8 cellular contexts compared by ENCODE assay signal in genomic region chr1:44354268-44354839, GRCh38. TPM values are rescaled to one million over a fixed set of nuclear protein-coding genes. Genes with fewer than 3 reads are reported as not detected.
DNase-seq lines count a peak whose midpoint lies in the region; ATAC-seq and TF ChIP-seq lines count a peak whose summit lies in the region.

No MANE protein-coding gene starts in this region.

- H3K4me3 Mint-ChIP-seq in naive thymus-derived CD4-positive, alpha-beta T cell = peak overlapping the region; percentile 83 to 96 (median 91)

- H3K4me2 ChIP-seq in BLaER1 = peak overlapping the region; percentile 92
- peak overlapping the region; percentile 70 for H3K4me2 ChIP-seq in Karpas-422 (ENCODE audit: low read depth, low read length, poor library complexity, severe bottlenecking)

- H3K36me3 Mint-ChIP-seq in naive thymus-derived CD4-positive, alpha-beta T cell = peaks cover 0 to 14% (median 0%) of the 10 kb centered on the region in 5 donors

- ATAC-seq in naive thymus-derived CD4-positive, alpha-beta T cell = no peak
- ATAC-seq in GM21737 (IDR thresholded peaks at IDR 0.05; ENCODE audit: unreplicated experiment) (no peak), HG02973 (IDR thresholded peaks at IDR 0.05; ENCODE audit: unreplicated experiment) (no peak)

- peaks cover 15 to 56% (median 52%) of the 10 kb centered on the region in 7 donors for H3K4me1 Mint-ChIP-seq in naive thymus-derived CD4-positive, alpha-beta T cell

- H2AFZ ChIP-seq in Karpas-422 (ENCODE audit: low read length) = no peak overlapping the region

- H3K27ac Mint-ChIP-seq in naive thymus-derived CD4-positive, alpha-beta T cell = peak overlapping the region; percentile 72 to 93 (median 86)

- POLR2A ChIA-PET in naive thymus-derived CD4-positive, alpha-beta T cell (lab: Charles Lee) = no interaction called here

- no peaks in the 10 kb centered on the region for H3K9me3 Mint-ChIP-seq in naive thymus-derived CD4-positive, alpha-beta T cell

- H3K27me3 Mint-ChIP-seq in naive thymus-derived CD4-positive, alpha-beta T cell = no peaks in the 10 kb centered on the region

- H3K9me2 ChIP-seq in Karpas-422 (replicated peaks; ENCODE audit: insufficient read depth, low read length) = no peaks in the 10 kb centered on the region

- DNase-seq in Karpas-422 (peak; percentile 55), choroid plexus epithelial cell (ENCODE audit: low read depth) (peak; percentile 43), glomerular visceral epithelial cell (ENCODE audit: extremely low spot score) (no peak)
- peak in 1 of 9 donors; percentile 2 for DNase-seq in naive thymus-derived CD4-positive, alpha-beta T cell
- no peak for DNase-seq in stimulated activated CD4-positive, alpha-beta T cell treated with anti-CD3 and anti-CD28 coated beads, Interleukin-12 subunit alpha, Interleukin-12 subunit beta, amount 100 ng/mL, for 4 hours

- H3K4me1 ChIP-seq in BLaER1 (peaks cover 20% of the 10 kb centered on the region), Karpas-422 (ENCODE audit: low read length) (peaks cover 22% of the 10 kb centered on the region)
- peaks cover 11 to 12% of the 10 kb centered on the region in 2 donors for H3K4me1 ChIP-seq in naive thymus-derived CD4-positive, alpha-beta T cell (ENCODE audit: control insufficient read depth in 2 of 2, insufficient read depth in 2 of 2, low read length in 2 of 2)

- H3K36me3 ChIP-seq in BLaER1 = peaks cover 18% of the 10 kb centered on the region; the same call in 1 of the 2 replicates
- H3K36me3 ChIP-seq in Karpas-422 (ENCODE audit: insufficient read depth, low read length) = 0 out of 2 replicates have a peak, but pooled peaks cover 4% of the 10 kb centered on the region
- H3K36me3 ChIP-seq in naive thymus-derived CD4-positive, alpha-beta T cell (ENCODE audit: control insufficient read depth in 2 of 3, insufficient read depth in 3 of 3, low read length in 3 of 3) = no peaks in the 10 kb centered on the region

- peak overlapping the region; percentile 86 for H3K9ac ChIP-seq in BLaER1
- peak overlapping the region; percentile 87 for H3K9ac ChIP-seq in Karpas-422 (ENCODE audit: low read length)

- intact Hi-C loops in naive thymus-derived CD4-positive, alpha-beta T cell (cut with micrococcal nuclease) = loop anchor here (2.0 to 10.0 kb wide), 3 partner anchors 142 to 1330 kb away; partner anchors contain the start of genes DMAP1 (in 1 of the 2), GPBP1L1 (in 1 of the 2), SLC6A9 (in 1 of the 2) and TMEM69 (in 1 of the 2)

- H3K79me2 ChIP-seq in Karpas-422 (ENCODE audit: low read length) = peaks cover 51% of the 10 kb centered on the region

- CTCF ChIA-PET in naive thymus-derived CD4-positive, alpha-beta T cell (lab: Charles Lee) = no interaction called here

- H3K9me3 ChIP-seq in BLaER1 (no peaks in the 10 kb centered on the region), Karpas-422 (ENCODE audit: low read length) (no peaks in the 10 kb centered on the region)
- no peaks in the 10 kb centered on the region for H3K9me3 ChIP-seq in naive thymus-derived CD4-positive, alpha-beta T cell (ENCODE audit: control insufficient read depth in 2 of 3, low read length in 3 of 3)

- H3K27me3 ChIP-seq in BLaER1 (no peaks in the 10 kb centered on the region), Karpas-422 (ENCODE audit: low read length) (no peaks in the 10 kb centered on the region)
- H3K27me3 ChIP-seq in naive thymus-derived CD4-positive, alpha-beta T cell (ENCODE audit: control insufficient read depth in 2 of 2, insufficient read depth in 2 of 2, low read length in 2 of 2) = no peaks in the 10 kb centered on the region

- H3K4me3 ChIP-seq in BLaER1 (peak overlapping the region; percentile 92), Karpas-422 (ENCODE audit: low read length) (peak overlapping the region; percentile 88), choroid plexus epithelial cell (ENCODE audit: low read depth, low read length) (peak overlapping the region; percentile 84)
- peak overlapping the region; percentile 83 for H3K4me3 ChIP-seq in naive thymus-derived CD4-positive, alpha-beta T cell (ENCODE audit: low read length)

- H3K27ac ChIP-seq in BLaER1 = peak overlapping the region; percentile 85
- H3K27ac ChIP-seq in Karpas-422 (ENCODE audit: low read length) = peak overlapping the region; percentile 36; the same call in 1 of the 2 replicates
- peak overlapping the region; percentile 82 for H3K27ac ChIP-seq in naive thymus-derived CD4-positive, alpha-beta T cell (ENCODE audit: low read depth, low read length)

- H4K20me1 ChIP-seq in BLaER1 (peaks cover 18% of the 10 kb centered on the region; the same call in 1 of the 2 replicates), Karpas-422 (ENCODE audit: insufficient read depth, low read depth, low read length) (no peaks in the 10 kb centered on the region)

- no peak for TF ChIP-seq CTCF in choroid plexus epithelial cell (conservative IDR thresholded peaks at IDR 0.05; ENCODE audit: low read depth, low read length)

RNA-seq across cellular contexts. Expression of gene ERI3, which starts 0.7 kb away (rescaled TPM):
- total RNA-seq in Karpas-422 (2014; rRNA removed; shearing (Covaris generic); ENCODE audit: low replicate concordance) = 50.3 and 67.2 TPM in 2 replicates
- total RNA-seq in naive thymus-derived CD4-positive, alpha-beta T cell = 10 to 100 TPM; 28.7 to 37.7 (median 36.2) TPM
- polyA plus RNA-seq in naive thymus-derived CD4-positive, alpha-beta T cell = 10 to 100 TPM; 33.6 to 40.4 TPM

RNA-seq across cellular contexts. Expression of gene RNF220, which starts 50.7 kb away (rescaled TPM):
- 73.6 and 147 TPM in 2 replicates for total RNA-seq in Karpas-422 (2014; rRNA removed; shearing (Covaris generic); ENCODE audit: low replicate concordance)
- total RNA-seq in naive thymus-derived CD4-positive, alpha-beta T cell = 100 to 1,000 TPM in 2 of 5 experiments, 10 to 100 TPM in 3; 84.0 to 127 (median 95.9) TPM
- 100 to 1,000 TPM in 1 of 2 donors, 10 to 100 TPM in 1; 83.1 to 125 TPM for polyA plus RNA-seq in naive thymus-derived CD4-positive, alpha-beta T cell

Comparison
In these comparisons a context has a peak if more than half of its experiments do, and no peak if none do; other contexts are left out.
1. DNase-seq: peak in Karpas-422 (single experiment) and choroid plexus epithelial cell (single experiment); none in glomerular visceral epithelial cell (single experiment) and stimulated activated CD4-positive, alpha-beta T cell treated with anti-CD3 and anti-CD28 coated beads, Interleukin-12 subunit alpha, Interleukin-12 subunit beta, amount 100 ng/mL, for 4 hours (single experiment).
2. Peak in every context shown above with its lines, with median percentiles within 50 percentile points of each other: H3K27ac ChIP-seq and H3K4me3 ChIP-seq.